In genomic region chr6:169906741-169907418, GRCh38 we compare ENCODE assay signal across 13 cellular contexts.
"Had no signal": no experiment of that assay in that cellular context is flagged by ENCODE, and none has a peak within 500 bp of the region (broad histone marks: within the 10 kb centered on the region; RNA-seq: fewer than 3 reads in every experiment).

No MANE protein-coding gene starts in this region.

- H3K79me2 ChIP-seq: hepatocyte had no signal

- H3K9me3 ChIP-seq: ovary had no signal

- H3K36me3 ChIP-seq: brain microvascular endothelial cell, ovary had no signal

- H3K27me3 ChIP-seq: brain microvascular endothelial cell, hepatocyte, ovary had no signal

- H2AFZ ChIP-seq: hepatocyte had no signal

- H3K4me2 ChIP-seq: hepatocyte had no signal

- H3K4me3 ChIP-seq: coronary artery, hepatocyte, ovary had no signal

- H3K27ac ChIP-seq: brain microvascular endothelial cell, coronary artery, hepatocyte, ovary had no signal

- ATAC-seq: activated CD8-positive, alpha-beta T cell treated with anti-CD3 and anti-CD28 coated beads for 36 hours; T-cell had no signal

- DNase-seq: activated CD4-positive, alpha-beta T cell treated with anti-CD3 and anti-CD28 coated beads, Interleukin-2, amount 10 ng/mL, durations not matched to agents 24 days and 14 days; activated CD8-positive, alpha-beta T cell treated with anti-CD3 and anti-CD28 coated beads for 36 hours; activated naive CD4-positive, alpha-beta T cell treated with Interleukin-2 at 50 U/mL for 16 hours; activated naive CD8-positive, alpha-beta T cell treated with anti-CD3 and anti-CD28 coated beads, Interleukin-2, amount 10 ng/mL, durations not matched to agents 7 days and 5 days; activated T-cell treated with anti-CD3 and anti-CD28 coated beads, Interleukin-2, amount 50 U/mL, for 24 hours; brain microvascular endothelial cell; effector CD8-positive, alpha-beta T cell; mammary epithelial cell; ovary; stimulated activated naive CD4-positive, alpha-beta T cell; T-cell had no signal
